In the genomic region with DNA sequence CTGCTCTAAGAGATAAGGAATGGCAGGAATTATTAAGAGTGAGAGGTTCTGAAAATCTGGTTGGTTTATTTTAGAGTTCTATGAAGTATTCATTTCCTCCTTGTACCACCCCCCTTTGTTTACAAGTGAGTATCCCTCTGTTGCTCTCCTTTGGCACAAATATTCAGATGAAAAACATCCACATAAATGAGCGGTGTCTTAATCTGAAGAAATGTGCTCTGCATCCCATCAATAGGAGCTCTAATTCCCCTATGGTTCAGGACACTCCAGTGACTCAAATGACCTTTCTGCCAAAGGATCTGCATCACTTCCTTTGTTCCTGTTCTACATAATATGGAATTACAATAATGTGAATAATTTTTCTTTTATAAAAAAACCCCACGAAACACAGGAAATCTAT, we compare ENCODE assay signal across 18 cellular contexts. TPM values are rescaled to one million over a fixed set of nuclear protein-coding genes. Genes with fewer than 3 reads are reported as not detected.
DNase-seq lines count a peak whose midpoint lies in the region; ATAC-seq, FAIRE-seq and TF ChIP-seq lines count a peak whose summit lies in the region.
"Had no signal": no experiment of that assay in that cellular context is flagged by ENCODE, and none has a peak within 500 bp of the region (broad histone marks: within the 10 kb centered on the region; RNA-seq: fewer than 3 reads in every experiment).

No MANE protein-coding gene starts in this region.

- DNase-seq in HepG2 (ENCODE audit: low spot score) (no peak), endothelial cell of umbilical vein (ENCODE audit: low read depth, low spot score) (peak; percentile 91), lung microvascular endothelial cell (ENCODE audit: low read depth in 2 of 2) (peak; percentile 90 to 96), left lung (no peak), hepatocyte (ENCODE audit: low spot score) (no peak), RWPE1 (ENCODE audit: low spot score) (no peak)
- DNase-seq in activated CD4-positive, alpha-beta T cell treated with anti-CD3 and anti-CD28 coated beads for 48 hours, result no peak
- DNase-seq: activated CD4-positive, CD25-positive, alpha-beta regulatory T cell treated with anti-CD3 and anti-CD28 coated beads, Interleukin-2, amount 50 U/mL, for 72 hours; activated gamma-delta T cell treated with Interleukin-2 at 50 U/mL for 16 hours; effector memory CD8-positive, alpha-beta T cell; head of caudate nucleus; kidney glomerular epithelial cell; MV-4-11; NCI-H774; T-helper 1 cell; testis had no signal

- 80% methylated on average over 2 of the region's 2 CpGs for WGBS in liver
- WGBS in HepG2 (ENCODE audit: low lambda C conversion rate), result 93% methylated on average over 2 of the region's 2 CpGs
- 85% methylated on average over 2 of the region's 2 CpGs for WGBS in hepatocyte (ENCODE audit: low lambda C conversion rate, missing lambda C conversion rate)

- H3K36me3 ChIP-seq in liver (ENCODE audit: control insufficient read depth in 4 of 4, insufficient read depth in 3 of 4, low read depth in 1 of 4, low read length in 3 of 4) (no peaks in the 10 kb centered on the region), HepG2 (replicated peaks in 1 of 2; ENCODE audit: control insufficient read depth in 1 of 2, insufficient read depth in 2 of 2, low read length in 2 of 2) (peaks cover 0 to 7% of the 10 kb centered on the region in 2 experiments; a peak in 4 of 5 replicates), endothelial cell of umbilical vein (ENCODE audit: control insufficient read depth in 2 of 2, extremely low read depth in 1 of 2, insufficient read depth in 2 of 2, low read length in 2 of 2) (peaks cover 0 to 3% of the 10 kb centered on the region in 2 experiments), left lung (no peaks in the 10 kb centered on the region), hepatocyte (replicated peaks; ENCODE audit: insufficient read depth, low read depth) (no peaks in the 10 kb centered on the region)

- H3K9me3 ChIP-seq in liver (ENCODE audit: control insufficient read depth in 4 of 4, low read length in 3 of 4) (no peaks in the 10 kb centered on the region), HepG2 (ENCODE audit: low read length) (no peaks in the 10 kb centered on the region), endothelial cell of umbilical vein (replicated peaks; ENCODE audit: control insufficient read depth, insufficient read depth, low read length) (no peaks in the 10 kb centered on the region), left lung (no peaks in the 10 kb centered on the region), hepatocyte (ENCODE audit: low read depth) (no peaks in the 10 kb centered on the region)
- H3K9me3 ChIP-seq: testis had no signal

- H3K4me1 ChIP-seq in liver (ENCODE audit: control insufficient read depth in 4 of 4, insufficient read depth in 4 of 4, low read length in 3 of 4) (peaks cover 6 to 47% (median 35%) of the 10 kb centered on the region in 4 donors), HepG2 (ENCODE audit: insufficient read depth, low read length) (peaks cover 20% of the 10 kb centered on the region), endothelial cell of umbilical vein (ENCODE audit: control insufficient read depth, extremely low read depth, insufficient read depth, low read length) (peaks cover 34% of the 10 kb centered on the region), left lung (no peaks in the 10 kb centered on the region), hepatocyte (ENCODE audit: insufficient read depth) (no peaks in the 10 kb centered on the region)

- TF ChIP-seq RAD21 in liver (IDR thresholded peaks at IDR 0.05), result peak in 1 of 2 donors; percentile 13
- TF ChIP-seq RAD21 in HepG2 (CRISPR knock-in tag; IDR thresholded peaks at IDR 0.05), result no peak

- dilution Hi-C loops in endothelial cell of umbilical vein (cut with MboI; ENCODE audit: extremely low pct_ligation_motif_present, low sequenced_read_pairs), result no loop called here

- H3K79me2 ChIP-seq in HepG2 (ENCODE audit: insufficient read depth, low read length) (peaks cover 79% of the 10 kb centered on the region), endothelial cell of umbilical vein (ENCODE audit: control insufficient read depth, insufficient read depth, low read length) (peaks cover 78% of the 10 kb centered on the region), hepatocyte (peaks cover 65% of the 10 kb centered on the region)

- ATAC-seq in HepG2, result no peak
- no peak for ATAC-seq in left lung
- ATAC-seq: effector memory CD8-positive, alpha-beta T cell had no signal

- H3K9me2 ChIP-seq in hepatocyte (replicated peaks; ENCODE audit: insufficient read depth), result no peaks in the 10 kb centered on the region

- H3K4me2 ChIP-seq in HepG2 (ENCODE audit: low read depth, low read length), result no peak overlapping the region
- H3K4me2 ChIP-seq in endothelial cell of umbilical vein (ENCODE audit: insufficient read depth, low read length), result peak overlapping the region; percentile 87
- H3K4me2 ChIP-seq in hepatocyte, result no peak overlapping the region

- H4K20me1 ChIP-seq in HepG2 (ENCODE audit: insufficient read depth, low read length), result peaks cover 4% of the 10 kb centered on the region; the same call in 1 of the 2 replicates
- no peaks in the 10 kb centered on the region for H4K20me1 ChIP-seq in endothelial cell of umbilical vein (replicated peaks; ENCODE audit: control insufficient read depth, extremely low read depth, insufficient read depth, low read length)
- no peaks in the 10 kb centered on the region for H4K20me1 ChIP-seq in hepatocyte (ENCODE audit: insufficient read depth, poor library complexity, severe bottlenecking)

- CTCF ChIA-PET in HepG2 (lab: Yijun Ruan, JAX; ENCODE audit: low intra/inter-chr PET ratio, low total read pairs), result no interaction called here
- CTCF ChIA-PET in endothelial cell of umbilical vein (lab: Charles Lee), result interaction anchor here (0.6 to 1.8 kb wide), 11 partner anchors 15 to 140 kb away, joined by 3 to 8 read pairs (median 4); a partner anchor contains a TSS
- CTCF ChIA-PET in RWPE1 (lab: Yijun Ruan, JAX), result interaction anchor here (0.7 kb wide), 1 partner anchor 10 kb away, joined by 3 read pairs; no protein-coding TSS in a partner anchor

- POLR2A ChIA-PET in HepG2 (lab: Yijun Ruan, JAX), result no interaction called here
- POLR2A ChIA-PET in endothelial cell of umbilical vein (lab: Charles Lee), result interaction anchor here (0.9 to 2.1 kb wide), 5 partner anchors 14 to 104 kb away, joined by 3 to 14 read pairs (median 4); a partner anchor contains a TSS
- POLR2A ChIA-PET in RWPE1 (lab: Yijun Ruan, JAX; ENCODE audit: low non-redundant PET), result no interaction called here

- TF ChIP-seq POLR2A in HepG2 (IDR thresholded peaks at IDR 0.05; ENCODE audit: insufficient read depth in 1 of 2, low read depth in 2 of 2, low read length in 2 of 2), result no peak
- TF ChIP-seq POLR2A in endothelial cell of umbilical vein (IDR thresholded peaks at IDR 0.05; ENCODE audit: low read depth, low read length), result no peak

- H2AFZ ChIP-seq in HepG2 (ENCODE audit: low read length) (no peak overlapping the region), endothelial cell of umbilical vein (ENCODE audit: low read depth, low read length) (no peak overlapping the region), hepatocyte (no peak overlapping the region)

- in situ Hi-C loops in HepG2 (cut with HindIII; ENCODE audit: extremely low pct_ligation_motif_present, low pct_unique_long_range_greater_than_20kb), result no loop called here

- intact Hi-C loops in HepG2 (cut with micrococcal nuclease; ENCODE audit: unreplicated experiment), result no loop called here
- intact Hi-C loops in endothelial cell of umbilical vein (cut with micrococcal nuclease), result loop anchor here (1.0 to 5.0 kb wide), 8 partner anchors 15 to 179 kb away; no protein-coding TSS in a partner anchor
- intact Hi-C loops in left lung (cut with DNase I), result no loop called here

- BruUV-seq in HepG2 (replicated peaks; lab: Mats Ljungman, UMichigan) (no TSS peak), endothelial cell of umbilical vein (replicated peaks; lab: Mats Ljungman, UMichigan) (no TSS peak)

- H3K27ac ChIP-seq in liver (ENCODE audit: low read depth in 1 of 2, low read length in 2 of 2), result peak overlapping the region; percentile 68 to 69
- no peak overlapping the region for H3K27ac ChIP-seq in HepG2 (ENCODE audit: extremely low read length, insufficient read depth, low read length)
- peak overlapping the region; percentile 98 for H3K27ac ChIP-seq in endothelial cell of umbilical vein (ENCODE audit: insufficient read depth, low read depth, low read length)
- no peak overlapping the region for H3K27ac ChIP-seq in left lung
- no peak overlapping the region for H3K27ac ChIP-seq in hepatocyte
- H3K27ac ChIP-seq in RWPE1, result no peak overlapping the region
- H3K27ac ChIP-seq: testis had no signal

- H3K4me3 ChIP-seq in liver (ENCODE audit: low read depth in 1 of 3, low read length in 3 of 3) (no peak overlapping the region), HepG2 (replicated peaks in 1 of 3; ENCODE audit: insufficient read depth in 1 of 3, low read depth in 2 of 3, low read length in 3 of 3) (no peak overlapping the region), endothelial cell of umbilical vein (replicated peaks in 1 of 3; ENCODE audit: insufficient read depth in 1 of 3, low read depth in 1 of 3, low read length in 3 of 3) (no peak overlapping the region), left lung (no peak overlapping the region), hepatocyte (no peak overlapping the region)
- H3K4me3 ChIP-seq: testis had no signal

- no peak for TF ChIP-seq EP300 in HepG2 (IDR thresholded peaks at IDR 0.05; ENCODE audit: low read depth in 2 of 2, low read length in 2 of 2)
- no peak for TF ChIP-seq EP300 in HepG2 (CRISPR knock-in tag; IDR thresholded peaks at IDR 0.05; ENCODE audit: borderline replicate concordance)

- FAIRE-seq in HepG2 (lab: Jason Lieb, UNC) (no peak), endothelial cell of umbilical vein (lab: Jason Lieb, UNC) (peak; percentile 78)
- FAIRE-seq: A204.1 had no signal

- TF ChIP-seq CTCF in liver (IDR thresholded peaks at IDR 0.05; ENCODE audit: low read depth, low read length, missing input control) (no peak), HepG2 (CRISPR knock-in tag; IDR thresholded peaks at IDR 0.05) (no peak), endothelial cell of umbilical vein (IDR thresholded peaks at IDR 0.05; ENCODE audit: extremely low read depth in 1 of 2, insufficient read depth in 1 of 2, low read depth in 1 of 2, low read length in 2 of 2) (no peak), left lung (IDR thresholded peaks at IDR 0.05) (no peak), hepatocyte (IDR thresholded peaks at IDR 0.05; ENCODE audit: poor library complexity) (no peak), RWPE1 (conservative IDR thresholded peaks at IDR 0.05; ENCODE audit: low read depth) (no peak)

- no peaks in the 10 kb centered on the region for H3K9me1 ChIP-seq in endothelial cell of umbilical vein (replicated peaks; ENCODE audit: control insufficient read depth, extremely low read depth, insufficient read depth, low read length)

- no peak overlapping the region for H3K9ac ChIP-seq in liver (ENCODE audit: low read depth in 1 of 2, low read length in 2 of 2)
- no peak overlapping the region for H3K9ac ChIP-seq in HepG2 (ENCODE audit: insufficient read depth, low read depth, low read length)
- peak overlapping the region; percentile 0 for H3K9ac ChIP-seq in endothelial cell of umbilical vein (replicated peaks; ENCODE audit: extremely low read depth, insufficient read depth, low read length)

- H3K27me3 ChIP-seq in liver (ENCODE audit: control insufficient read depth in 4 of 4, insufficient read depth in 4 of 4, low read length in 3 of 4), result no peaks in the 10 kb centered on the region
- H3K27me3 ChIP-seq in HepG2 (ENCODE audit: control insufficient read depth in 1 of 2, insufficient read depth in 2 of 2, low read length in 2 of 2), result no peaks in the 10 kb centered on the region
- no peaks in the 10 kb centered on the region for H3K27me3 ChIP-seq in endothelial cell of umbilical vein (ENCODE audit: control insufficient read depth in 2 of 2, insufficient read depth in 2 of 2, low read length in 2 of 2)
- no peaks in the 10 kb centered on the region for H3K27me3 ChIP-seq in left lung
- no peaks in the 10 kb centered on the region for H3K27me3 ChIP-seq in hepatocyte
- H3K27me3 ChIP-seq: testis had no signal

RNA-seq across cellular contexts. Expression of a gene that starts 16.6 kb away (rescaled TPM):
- total RNA-seq in liver (10 to 100 TPM; 29.7 to 33.7 TPM), HepG2 (2016; rRNA removed; fragmentation: Illumina TruSeq; extraction: Trizol) (39.7 and 50.2 TPM in 2 replicates), endothelial cell of umbilical vein (72.0 and 75.2 TPM in 2 replicates), lung microvascular endothelial cell (31.8 and 57.9 TPM in 2 replicates), left lung (100 to 1,000 TPM in 1 of 2 donors, 10 to 100 TPM in 1; 71.5 to 121 TPM), hepatocyte (49.8 and 55.8 TPM in 2 replicates)
- polyA plus RNA-seq in liver (10 to 100 TPM; 25.8 to 42.7 TPM), HepG2 (2011; rRNA removed) (43.4 and 64.4 TPM in 2 replicates), endothelial cell of umbilical vein (37.4 and 44.0 TPM in 2 replicates), hepatocyte (17.2 and 19.5 TPM in 2 replicates)
- 4.1 and 5.5 TPM in 2 replicates for total RNA-seq in HepG2 (2016; cell fraction: cytosol; rRNA removed; fragmentation: Illumina TruSeq; extraction: Trizol; ENCODE audit: low read depth)
- total RNA-seq in HepG2 (2016; cell fraction: insoluble cytoplasmic fraction; rRNA removed; fragmentation: Illumina TruSeq; extraction: Trizol), result 38.6 and 48.4 TPM in 2 replicates
- total RNA-seq in HepG2 (2016; cell fraction: membrane; rRNA removed; fragmentation: Illumina TruSeq; extraction: Trizol), result 23.5 and 24.8 TPM in 2 replicates
- 20.4 and 23.7 TPM in 2 replicates for total RNA-seq in HepG2 (2016; cell fraction: nucleus; rRNA removed; fragmentation: Illumina TruSeq; extraction: Trizol)
- 29.4 and 40.2 TPM in 2 replicates for polyA plus RNA-seq in HepG2 (2011; cell fraction: cytosol; rRNA removed)
- polyA plus RNA-seq in HepG2 (2011; cell fraction: nucleus; rRNA removed), result 12.2 and 12.7 TPM in 2 replicates
- polyA plus RNA-seq in HepG2 (2012), result 25.2 and 41.5 TPM in 2 replicates
- polyA plus RNA-seq in HepG2 (2016; cell fraction: cytosol; fragmentation: Illumina TruSeq; extraction: Trizol; ENCODE audit: low read depth), result 3.3 TPM in 2 replicates
- polyA plus RNA-seq in HepG2 (2016; cell fraction: insoluble cytoplasmic fraction; fragmentation: Illumina TruSeq; extraction: Trizol; ENCODE audit: low read depth), result 63.1 and 64.3 TPM in 2 replicates
- 17.3 and 18.8 TPM in 2 replicates for polyA plus RNA-seq in HepG2 (2016; cell fraction: membrane; fragmentation: Illumina TruSeq; extraction: Trizol; ENCODE audit: low read depth)
- polyA plus RNA-seq in HepG2 (2016; cell fraction: nucleus; fragmentation: Illumina TruSeq; extraction: Trizol; ENCODE audit: insufficient read depth, low read depth), result 29.0 TPM in 2 replicates
- polyA minus RNA-seq in HepG2 (2011; rRNA and poly(A)+ RNA removed; ENCODE audit: low replicate concordance), result 12.5 and 50.8 TPM in 2 replicates
- polyA minus RNA-seq in HepG2 (2011; cell fraction: cytosol; rRNA and poly(A)+ RNA removed), result 32.4 and 32.9 TPM in 2 replicates
- 29.5 and 32.7 TPM in 2 replicates for polyA minus RNA-seq in HepG2 (2011; cell fraction: nucleus; rRNA and poly(A)+ RNA removed)
- polyA plus RNA-seq in endothelial cell of umbilical vein (2011; cell fraction: cytosol; rRNA removed), result 52.2 and 54.0 TPM in 2 replicates
- polyA plus RNA-seq in endothelial cell of umbilical vein (2011; cell fraction: nucleus; rRNA removed), result 37.3 and 48.8 TPM in 2 replicates
- polyA plus RNA-seq in endothelial cell of umbilical vein (2012), result 29.6 and 43.7 TPM in 2 replicates
- 69.4 and 83.6 TPM in 2 replicates for polyA minus RNA-seq in endothelial cell of umbilical vein
- 10.1 TPM for polyA minus RNA-seq in endothelial cell of umbilical vein (2011; cell fraction: cytosol; rRNA and poly(A)+ RNA removed)
- polyA minus RNA-seq in endothelial cell of umbilical vein (2011; cell fraction: nucleus; rRNA and poly(A)+ RNA removed), result 43.9 and 57.7 TPM in 2 replicates

Comparison
In these comparisons a context has a peak if more than half of its experiments do, and no peak if none do; other contexts are left out.
1. H3K27ac ChIP-seq: peak in liver (2 of 2) and endothelial cell of umbilical vein (single experiment); none in HepG2 (single experiment), left lung (0 of 2), hepatocyte (single experiment) and RWPE1 (single experiment).
2. DNase-seq: peak in endothelial cell of umbilical vein (single experiment) and lung microvascular endothelial cell (2 of 2); none in HepG2 (single experiment), left lung (0 of 2), hepatocyte (single experiment), activated CD4-positive, alpha-beta T cell treated with anti-CD3 and anti-CD28 coated beads for 48 hours (single experiment) and RWPE1 (single experiment).